Comparison of ENCODE assay signal across 21 cellular contexts in the genomic region with DNA sequence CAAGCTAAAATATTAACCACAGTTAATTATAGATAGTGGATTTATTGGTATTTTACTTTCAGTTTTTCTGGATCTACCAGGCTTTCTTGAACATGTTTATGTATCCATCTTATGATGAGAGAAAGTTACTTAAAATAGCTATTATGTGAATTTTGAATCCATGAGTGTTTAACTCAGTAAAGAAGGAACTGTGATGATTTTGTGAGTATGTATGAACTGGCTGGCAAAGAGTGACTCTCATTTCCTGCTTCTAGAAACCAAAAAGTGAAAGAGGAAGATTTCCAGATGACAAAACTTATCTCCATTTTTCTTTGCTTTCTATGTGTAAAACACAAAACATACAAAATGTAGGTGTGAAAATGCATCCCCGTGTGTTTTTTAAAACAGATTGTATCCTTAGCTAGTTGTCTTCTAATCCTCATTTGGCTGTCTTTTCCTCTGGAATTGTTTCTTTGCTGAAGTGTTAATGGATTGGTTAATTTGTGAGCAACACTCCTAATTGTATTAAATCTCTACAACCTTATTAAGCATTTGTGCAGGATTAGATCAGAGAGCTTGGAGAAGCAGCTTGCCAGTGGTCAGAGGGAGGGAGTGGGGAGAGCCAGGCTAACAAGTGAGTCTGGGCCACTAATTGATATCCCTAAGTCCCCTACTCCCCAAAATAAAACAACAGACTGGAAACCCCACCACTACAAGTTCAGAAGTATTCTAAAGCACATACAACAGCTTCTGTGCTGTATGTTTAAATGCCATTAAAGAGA. TPM values are rescaled to one million over a fixed set of nuclear protein-coding genes. Genes with fewer than 3 reads are reported as not detected.
DNase-seq lines count a peak whose midpoint lies in the region; ATAC-seq and TF ChIP-seq lines count a peak whose summit lies in the region.
"Had no signal": no experiment of that assay in that cellular context is flagged by ENCODE, and none has a peak within 500 bp of the region (broad histone marks: within the 10 kb centered on the region; RNA-seq: fewer than 3 reads in every experiment).

No MANE protein-coding gene starts in this region.

- no peaks in the 10 kb centered on the region for H3K9me3 ChIP-seq in IMR-90 (ENCODE audit: control insufficient read depth, insufficient read depth, low read length)
- H3K9me3 ChIP-seq in muscle layer of duodenum (ENCODE audit: control insufficient read depth in 1 of 2, low read length in 2 of 2), result no peaks in the 10 kb centered on the region
- H3K9me3 ChIP-seq in endodermal cell (ENCODE audit: control insufficient read depth, low read length), result no peaks in the 10 kb centered on the region
- H3K9me3 ChIP-seq: SJSA1 had no signal

- H2BK15ac ChIP-seq in IMR-90 (ENCODE audit: low read depth, low read length), result peak overlapping the region; percentile 49; the same call in 1 of the 3 replicates

- H3K36me3 Mint-ChIP-seq in endodermal cell (ENCODE audit: low read depth), result no peaks in the 10 kb centered on the region
- H3K36me3 Mint-ChIP-seq: CD4-positive, CD25-positive, alpha-beta regulatory T cell had no signal

- H3K79me1 ChIP-seq in IMR-90 (ENCODE audit: low read depth in 1 of 2, low read length in 2 of 2), result peaks cover 16 to 49% of the 10 kb centered on the region in 2 experiments

- H4K91ac ChIP-seq in IMR-90 (ENCODE audit: insufficient read depth, low read depth, low read length), result no peak overlapping the region; the same call in 1 of the 2 replicates

- H3K4me3 ChIP-seq in IMR-90 (ENCODE audit: insufficient read depth, low read depth, low read length) (no peak overlapping the region), cardiac fibroblast (replicated peaks in 1 of 2; ENCODE audit: low read depth in 2 of 2, low read length in 2 of 2) (no peak overlapping the region), muscle layer of duodenum (ENCODE audit: low read depth in 1 of 2, low read length in 2 of 2) (no peak overlapping the region), endodermal cell (ENCODE audit: low read length) (no peak overlapping the region)
- H3K4me3 ChIP-seq: SJSA1 had no signal

- H3K27ac ChIP-seq in IMR-90 (ENCODE audit: insufficient read depth, low read length) (no peak overlapping the region), muscle layer of duodenum (ENCODE audit: low read length) (peak overlapping the region; percentile 21), endodermal cell (ENCODE audit: low read depth, low read length) (no peak overlapping the region)
- H3K27ac ChIP-seq: SJSA1 had no signal

- CTCF ChIA-PET in IMR-90 (lab: Yijun Ruan, JAX), result interaction anchor here (0.6 kb wide), 1 partner anchor 1054 kb away, joined by 3 read pairs; no protein-coding TSS in a partner anchor

- H3K27me3 Mint-ChIP-seq in endodermal cell (ENCODE audit: insufficient read depth), result no peaks in the 10 kb centered on the region
- H3K27me3 Mint-ChIP-seq: CD4-positive, CD25-positive, alpha-beta regulatory T cell; central memory CD8-positive, alpha-beta T cell had no signal

- peak overlapping the region; percentile 1; the same call in 1 of the 2 replicates for H3K9ac ChIP-seq in IMR-90 (ENCODE audit: low read depth, low read length)
- H3K9ac ChIP-seq in endodermal cell (ENCODE audit: extremely low read depth, low read length, poor library complexity, severe bottlenecking), result no peak overlapping the region

- peak overlapping the region; percentile 43; the same call in 1 of the 2 replicates for H3K4ac ChIP-seq in IMR-90 (ENCODE audit: low read depth, low read length)

- dilution Hi-C loops in IMR-90 (cut with HindIII; ENCODE audit: low sequenced_read_pairs, unreplicated experiment), result no loop called here

- H3K9me3 Mint-ChIP-seq in endodermal cell, result no peaks in the 10 kb centered on the region
- H3K9me3 Mint-ChIP-seq: central memory CD8-positive, alpha-beta T cell; effector memory CD8-positive, alpha-beta T cell; nephron progenitor cell had no signal

- H3K4me1 ChIP-seq in IMR-90 (ENCODE audit: control insufficient read depth, insufficient read depth, low read length) (peaks cover 2% of the 10 kb centered on the region), muscle layer of duodenum (ENCODE audit: control insufficient read depth in 1 of 2, insufficient read depth in 2 of 2, low read length in 2 of 2) (peaks cover 5 to 7% of the 10 kb centered on the region in 2 donors), endodermal cell (ENCODE audit: control insufficient read depth, insufficient read depth, low read length) (peaks cover 22% of the 10 kb centered on the region)

- no peak for TF ChIP-seq CTCF in IMR-90 (conservative IDR thresholded peaks at IDR 0.05; ENCODE audit: low read depth, low read length)
- TF ChIP-seq CTCF in cardiac fibroblast (IDR thresholded peaks at IDR 0.05; ENCODE audit: low read depth, low read length), result no peak
- TF ChIP-seq CTCF in endodermal cell (conservative IDR thresholded peaks at IDR 0.05), result no peak

- intact Hi-C loops in IMR-90 (cut with micrococcal nuclease), result no loop called here

- DNase-seq in AG08395 (ENCODE audit: low spot score) (peak; percentile 46), IMR-90 (peak; percentile 52), cardiac fibroblast (ENCODE audit: low read depth in 2 of 2) (peak; percentile 24 to 42), NCI-H2227 treated with DMSO at 0.1 percent for 48 hours (lab: John Stamatoyannopoulos, UW) (no peak), endodermal cell (no peak), UCSD-AML1 (lab: John Stamatoyannopoulos, UW; ENCODE audit: unreplicated experiment) (no peak)
- DNase-seq: activated CD4-positive, CD25-positive, alpha-beta regulatory T cell; CD4-positive, CD25-positive, alpha-beta regulatory T cell; effector memory CD8-positive, alpha-beta T cell; H7; NCI-H2081; NCI-H510A treated with DMSO at 0.1 percent for 48 hours; nephron progenitor cell; OCI-M1; stimulated activated CD4-positive, alpha-beta T cell treated with anti-CD3 and anti-CD28 coated beads, Interleukin-12 subunit alpha, Interleukin-12 subunit beta, amount 100 ng/mL, for 4 hours; T-helper 2 cell had no signal

- H3K36me3 ChIP-seq in IMR-90 (ENCODE audit: control insufficient read depth, insufficient read depth, low read length) (no peaks in the 10 kb centered on the region), muscle layer of duodenum (ENCODE audit: control insufficient read depth in 1 of 2, insufficient read depth in 2 of 2, low read length in 2 of 2) (no peaks in the 10 kb centered on the region), endodermal cell (ENCODE audit: control insufficient read depth, insufficient read depth, low read length) (no peaks in the 10 kb centered on the region)
- H3K36me3 ChIP-seq: SJSA1 had no signal

- H2BK20ac ChIP-seq in IMR-90 (ENCODE audit: low read depth, low read length), result no peak overlapping the region

- H4K5ac ChIP-seq in IMR-90 (ENCODE audit: low read depth, low read length), result peak overlapping the region; percentile 19; the same call in 1 of the 2 replicates

- TF ChIP-seq RAD21 in IMR-90 (IDR thresholded peaks at IDR 0.05; ENCODE audit: low read length), result no peak

- H3K14ac ChIP-seq in IMR-90 (replicated peaks; ENCODE audit: low read depth, low read length), result 0 out of 2 replicates have a peak overlapping the region, but pooled peaks have one; percentile 36

- H3K18ac ChIP-seq in IMR-90 (ENCODE audit: low read depth, low read length), result 0 out of 2 replicates have a peak overlapping the region, but pooled peaks have one; percentile 17

- peaks cover 3% of the 10 kb centered on the region; the same call in 1 of the 2 replicates for H4K20me1 ChIP-seq in IMR-90 (ENCODE audit: insufficient read depth, low read length)

- peak; percentile 47 for ATAC-seq in IMR-90 (ENCODE audit: low read depth)
- no peak for ATAC-seq in HG03460 (IDR thresholded peaks at IDR 0.05; ENCODE audit: unreplicated experiment)
- ATAC-seq: effector memory CD8-positive, alpha-beta T cell had no signal

- TF ChIP-seq POLR2A in IMR-90 (IDR thresholded peaks at IDR 0.05; ENCODE audit: low read depth, low read length), result no peak

- in situ Hi-C loops in IMR-90 (cut with MboI; ENCODE audit: low sequenced_read_pairs), result loop anchor here (25.0 kb wide), 1 partner anchor 321 kb away; no protein-coding TSS in a partner anchor

- peak overlapping the region; percentile 80 for H3K4me2 ChIP-seq in IMR-90 (ENCODE audit: low read depth, low read length)

- no peak overlapping the region for H3K4me3 Mint-ChIP-seq in endodermal cell
- H3K4me3 Mint-ChIP-seq: CD4-positive, CD25-positive, alpha-beta regulatory T cell; central memory CD8-positive, alpha-beta T cell; nephron progenitor cell had no signal

- H3K27ac Mint-ChIP-seq in endodermal cell, result no peak overlapping the region
- H3K27ac Mint-ChIP-seq: CD4-positive, CD25-positive, alpha-beta regulatory T cell; nephron progenitor cell had no signal

- POLR2A ChIA-PET in IMR-90 (lab: Charles Lee; ENCODE audit: unreplicated experiment), result no interaction called here

- H2BK5ac ChIP-seq in IMR-90 (ENCODE audit: low read depth, low read length, poor library complexity, severe bottlenecking), result peak overlapping the region; percentile 42

- no CpG with 5 or more reads among the region's 1 CpG for WGBS in IMR-90 (ENCODE audit: extremely low coverage in 2 of 2, insufficient read length in 1 of 2), 2 experiments
- WGBS in endodermal cell (ENCODE audit: insufficient coverage in 1 of 2, insufficient read length in 1 of 2), 2 experiments, result 60% methylated on average over 1 of the region's 1 CpG; no CpG with 5 or more reads in 1 of the 2 experiments

- H4K8ac ChIP-seq in IMR-90 (ENCODE audit: low read depth in 2 of 2, low read length in 2 of 2), result peak overlapping the region in 1 of 2 experiments; percentile 22; a peak in 2 of 4 replicates

- no peak overlapping the region for H3K56ac ChIP-seq in IMR-90 (ENCODE audit: extremely low read depth, insufficient read depth, low read length)

- H3K27me3 ChIP-seq in IMR-90 (ENCODE audit: control insufficient read depth, insufficient read depth, low read length) (no peaks in the 10 kb centered on the region), muscle layer of duodenum (ENCODE audit: low read depth, low read length) (no peaks in the 10 kb centered on the region), endodermal cell (ENCODE audit: control insufficient read depth, insufficient read depth, low read length, poor library complexity, severe bottlenecking) (no peaks in the 10 kb centered on the region)
- H3K27me3 ChIP-seq: SJSA1 had no signal

- H2AK5ac ChIP-seq in IMR-90 (ENCODE audit: low read depth, low read length), result no peak overlapping the region

- H2BK120ac ChIP-seq in IMR-90 (ENCODE audit: low read depth, low read length), result no peak overlapping the region

- no TSS peak for BruUV-seq in IMR-90 (replicated peaks; lab: Mats Ljungman, UMichigan)

- H2AFZ ChIP-seq in IMR-90 (replicated peaks; ENCODE audit: low read length, poor library complexity), result no peak overlapping the region

- H2AK9ac ChIP-seq in IMR-90 (replicated peaks; ENCODE audit: low read depth, low read length, poor library complexity), result no peak overlapping the region

- peaks cover 8% of the 10 kb centered on the region; the same call in 1 of the 2 replicates for H3K9me1 ChIP-seq in IMR-90 (ENCODE audit: insufficient read depth, low read length)

- peaks cover 55% of the 10 kb centered on the region for H3K4me1 Mint-ChIP-seq in endodermal cell
- H3K4me1 Mint-ChIP-seq: CD4-positive, CD25-positive, alpha-beta regulatory T cell; central memory CD8-positive, alpha-beta T cell had no signal

- 0 out of 2 replicates have a peak overlapping the region, but pooled peaks have one; percentile 23 for H3K23ac ChIP-seq in IMR-90 (ENCODE audit: low read depth, low read length)

RNA-seq across cellular contexts. Expression of a gene that starts 23.9 kb away (rescaled TPM):
- total RNA-seq in IMR-90 (2012; rRNA removed) (23.6 and 28.3 TPM in 2 replicates), endodermal cell (10 to 100 TPM; 47.2 to 57.6 TPM)
- 42.4 and 51.2 TPM in 2 replicates for polyA plus RNA-seq in IMR-90 (2012; rRNA removed)
- 17.9 and 29.2 TPM in 2 replicates for polyA plus RNA-seq in IMR-90 (2012; cell fraction: cytosol; rRNA removed)
- 75.1 and 198 TPM in 2 replicates for polyA plus RNA-seq in IMR-90 (2012; cell fraction: nucleus; rRNA removed; ENCODE audit: low replicate concordance)
- 79.0 TPM for polyA plus RNA-seq in endodermal cell (2013, experiment 1 of 2)
- 78.6 TPM for polyA plus RNA-seq in endodermal cell (2013, experiment 2 of 2)
- total RNA-seq: A673 had no signal

Comparison
In these comparisons a context has a peak if more than half of its experiments do, and no peak if none do; other contexts are left out.
1. DNase-seq: peak in AG08395 (single experiment), IMR-90 (single experiment) and cardiac fibroblast (2 of 2); none in NCI-H2227 treated with DMSO at 0.1 percent for 48 hours (single experiment), endodermal cell (single experiment) and UCSD-AML1 (single experiment).